2 cellular contexts compared by ENCODE assay signal in the genomic region with DNA sequence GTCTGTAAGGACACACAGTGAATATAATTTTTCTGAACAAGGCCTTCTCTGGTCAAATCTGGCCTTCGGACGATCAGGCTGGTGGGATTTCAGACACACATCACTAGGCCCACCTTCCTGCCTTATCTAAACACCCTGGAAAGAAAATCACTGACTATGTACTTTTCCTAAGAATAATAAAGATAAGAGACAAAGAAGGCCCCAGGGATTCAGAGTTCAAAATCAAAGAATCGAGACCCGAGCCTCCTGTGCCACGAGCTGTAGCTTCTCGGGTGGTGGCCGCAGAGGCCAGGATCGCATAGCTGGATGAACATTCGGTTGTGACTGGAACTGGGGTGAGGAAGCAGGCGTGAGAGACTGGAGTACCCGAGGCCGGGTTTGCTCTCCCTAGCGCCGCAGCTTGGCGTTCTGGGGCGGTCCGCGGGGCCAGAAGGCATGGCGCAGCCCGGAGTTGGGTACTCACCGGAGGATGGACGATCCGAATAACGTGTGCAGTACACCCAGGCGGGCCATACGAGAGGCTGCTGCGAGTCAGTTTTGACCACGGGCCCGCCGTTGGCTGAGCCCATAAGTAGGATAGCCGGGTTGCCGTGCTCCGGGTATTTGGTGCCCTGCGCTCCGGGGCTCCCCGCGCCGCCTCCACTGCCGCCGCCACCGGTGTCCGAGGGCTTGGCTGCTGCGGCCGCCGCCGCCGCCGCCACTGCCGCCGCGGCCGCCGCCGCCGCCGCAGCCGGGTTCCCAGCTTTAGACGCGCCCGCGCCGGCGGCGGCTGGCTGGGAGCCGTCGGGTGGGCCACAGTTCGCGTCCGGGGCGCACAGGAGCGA.
TF ChIP-seq lines count a peak whose summit lies in the region.

No MANE protein-coding gene starts in this region.

TF ChIP-seq in SK-N-SH, 30 proteins besides CTCF, POLR2A, EP300 and RAD21:
- TF ChIP-seq MXI1 (IDR thresholded peaks at IDR 0.05; ENCODE audit: low read depth, low read length) (no peak), SMC3 (IDR thresholded peaks at IDR 0.05; ENCODE audit: low read depth, low read length) (no peak), TEAD4 (IDR thresholded peaks at IDR 0.05; ENCODE audit: borderline replicate concordance, insufficient read depth) (no peak), NRF1 (IDR thresholded peaks at IDR 0.05; ENCODE audit: low read depth, low read length) (no peak), TAF1 (IDR thresholded peaks at IDR 0.05; ENCODE audit: borderline replicate concordance, low read depth, low read length) (no peak), EZH2phosphoT487 (IDR thresholded peaks at IDR 0.05; ENCODE audit: borderline replicate concordance, low read depth) (0 out of 2 replicates have a peak, but pooled peaks have one; percentile 75), GATA2 (CRISPR knock-in tag; IDR thresholded peaks at IDR 0.05) (no peak)
TF ChIP-seq in SK-N-SH: peak in this region for 1.

TF ChIP-seq in SK-N-SH treated with all-trans-retinoic acid at 6 μM for 48 hours, 23 proteins besides CTCF, POLR2A, EP300 and RAD21:
- TF ChIP-seq ARNTL (CRISPR knock-in tag; IDR thresholded peaks at IDR 0.05; ENCODE audit: borderline replicate concordance, low read depth) (no peak), ZNF8 (CRISPR knock-in tag; IDR thresholded peaks at IDR 0.05) (no peak), ZC3H10 (CRISPR knock-in tag; IDR thresholded peaks at IDR 0.05) (no peak), OSR1 (CRISPR knock-in tag; IDR thresholded peaks at IDR 0.05) (no peak), TSHZ2 (CRISPR knock-in tag; IDR thresholded peaks at IDR 0.05) (no peak), CSDC2 (CRISPR knock-in tag; IDR thresholded peaks at IDR 0.05) (no peak), TOX (CRISPR knock-in tag; IDR thresholded peaks at IDR 0.05; ENCODE audit: borderline replicate concordance) (no peak), ZFP30 (CRISPR knock-in tag; IDR thresholded peaks at IDR 0.05) (no peak), GLIS3 (CRISPR knock-in tag; IDR thresholded peaks at IDR 0.05) (no peak), POU6F1 (CRISPR knock-in tag; IDR thresholded peaks at IDR 0.05; ENCODE audit: borderline replicate concordance, low read depth) (no peak), PPARA (CRISPR knock-in tag; IDR thresholded peaks at IDR 0.05; ENCODE audit: borderline replicate concordance) (no peak), ZFP3 (CRISPR knock-in tag; IDR thresholded peaks at IDR 0.05) (no peak)
- TF ChIP-seq, protein P1, sequence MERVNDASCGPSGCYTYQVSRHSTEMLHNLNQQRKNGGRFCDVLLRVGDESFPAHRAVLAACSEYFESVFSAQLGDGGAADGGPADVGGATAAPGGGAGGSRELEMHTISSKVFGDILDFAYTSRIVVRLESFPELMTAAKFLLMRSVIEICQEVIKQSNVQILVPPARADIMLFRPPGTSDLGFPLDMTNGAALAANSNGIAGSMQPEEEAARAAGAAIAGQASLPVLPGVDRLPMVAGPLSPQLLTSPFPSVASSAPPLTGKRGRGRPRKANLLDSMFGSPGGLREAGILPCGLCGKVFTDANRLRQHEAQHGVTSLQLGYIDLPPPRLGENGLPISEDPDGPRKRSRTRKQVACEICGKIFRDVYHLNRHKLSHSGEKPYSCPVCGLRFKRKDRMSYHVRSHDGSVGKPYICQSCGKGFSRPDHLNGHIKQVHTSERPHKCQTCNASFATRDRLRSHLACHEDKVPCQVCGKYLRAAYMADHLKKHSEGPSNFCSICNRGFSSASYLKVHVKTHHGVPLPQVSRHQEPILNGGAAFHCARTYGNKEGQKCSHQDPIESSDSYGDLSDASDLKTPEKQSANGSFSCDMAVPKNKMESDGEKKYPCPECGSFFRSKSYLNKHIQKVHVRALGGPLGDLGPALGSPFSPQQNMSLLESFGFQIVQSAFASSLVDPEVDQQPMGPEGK (CRISPR knock-in tag; IDR thresholded peaks at IDR 0.05; ENCODE audit: borderline replicate concordance) = no peak
- TF ChIP-seq, protein P2, sequence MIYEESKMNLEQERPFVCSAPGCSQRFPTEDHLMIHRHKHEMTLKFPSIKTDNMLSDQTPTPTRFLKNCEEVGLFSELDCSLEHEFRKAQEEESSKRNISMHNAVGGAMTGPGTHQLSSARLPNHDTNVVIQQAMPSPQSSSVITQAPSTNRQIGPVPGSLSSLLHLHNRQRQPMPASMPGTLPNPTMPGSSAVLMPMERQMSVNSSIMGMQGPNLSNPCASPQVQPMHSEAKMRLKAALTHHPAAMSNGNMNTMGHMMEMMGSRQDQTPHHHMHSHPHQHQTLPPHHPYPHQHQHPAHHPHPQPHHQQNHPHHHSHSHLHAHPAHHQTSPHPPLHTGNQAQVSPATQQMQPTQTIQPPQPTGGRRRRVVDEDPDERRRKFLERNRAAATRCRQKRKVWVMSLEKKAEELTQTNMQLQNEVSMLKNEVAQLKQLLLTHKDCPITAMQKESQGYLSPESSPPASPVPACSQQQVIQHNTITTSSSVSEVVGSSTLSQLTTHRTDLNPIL (CRISPR knock-in tag; IDR thresholded peaks at IDR 0.05; ENCODE audit: low read depth) = no peak
- TF ChIP-seq, protein P3, sequence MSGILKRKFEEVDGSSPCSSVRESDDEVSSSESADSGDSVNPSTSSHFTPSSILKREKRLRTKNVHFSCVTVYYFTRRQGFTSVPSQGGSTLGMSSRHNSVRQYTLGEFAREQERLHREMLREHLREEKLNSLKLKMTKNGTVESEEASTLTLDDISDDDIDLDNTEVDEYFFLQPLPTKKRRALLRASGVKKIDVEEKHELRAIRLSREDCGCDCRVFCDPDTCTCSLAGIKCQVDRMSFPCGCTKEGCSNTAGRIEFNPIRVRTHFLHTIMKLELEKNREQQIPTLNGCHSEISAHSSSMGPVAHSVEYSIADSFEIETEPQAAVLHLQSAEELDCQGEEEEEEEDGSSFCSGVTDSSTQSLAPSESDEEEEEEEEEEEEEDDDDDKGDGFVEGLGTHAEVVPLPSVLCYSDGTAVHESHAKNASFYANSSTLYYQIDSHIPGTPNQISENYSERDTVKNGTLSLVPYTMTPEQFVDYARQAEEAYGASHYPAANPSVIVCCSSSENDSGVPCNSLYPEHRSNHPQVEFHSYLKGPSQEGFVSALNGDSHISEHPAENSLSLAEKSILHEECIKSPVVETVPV (CRISPR knock-in tag; IDR thresholded peaks at IDR 0.05) = no peak
TF ChIP-seq in SK-N-SH treated with all-trans-retinoic acid at 6 μM for 48 hours: peak in this region for 0.
